Comparison of ENCODE assay signal across 1 cellular context in the genomic region with DNA sequence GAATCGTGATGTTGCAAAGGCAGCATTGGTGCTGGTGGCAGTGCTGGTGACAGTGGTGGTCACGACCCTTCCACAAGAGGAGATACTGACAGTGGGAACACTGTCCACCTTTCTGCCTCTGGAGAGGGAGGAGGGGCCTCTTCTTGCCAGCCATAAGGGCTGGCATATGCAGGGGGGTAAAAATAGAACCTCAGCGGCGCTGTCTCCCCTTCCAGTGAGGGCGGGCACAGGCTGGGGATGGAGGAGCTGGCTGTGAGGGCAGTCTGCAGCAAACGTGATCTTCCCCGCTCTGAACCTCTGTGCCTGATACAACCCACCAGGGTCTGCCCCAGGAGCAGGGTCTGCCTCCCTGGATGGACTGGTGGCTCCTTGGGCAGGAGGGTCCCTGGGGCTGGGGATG.
TF ChIP-seq lines count a peak whose summit lies in the region.

No MANE protein-coding gene starts in this region.

TF ChIP-seq in H1, 55 proteins besides CTCF, POLR2A, EP300 and RAD21:
- TF ChIP-seq RFX5 (IDR thresholded peaks at IDR 0.05; ENCODE audit: borderline replicate concordance, low read depth, low read length) = no peak
- no peak for TF ChIP-seq JUN (IDR thresholded peaks at IDR 0.05; ENCODE audit: low read depth, low read length)
- TF ChIP-seq ASH2L (IDR thresholded peaks at IDR 0.05; ENCODE audit: low read length) = no peak
- TF ChIP-seq CHD2 (IDR thresholded peaks at IDR 0.05; ENCODE audit: low read length) = no peak
- TF ChIP-seq NRF1 (IDR thresholded peaks at IDR 0.05; ENCODE audit: low read depth, low read length) = no peak
